ENCODE assay signal across 16 cellular contexts in genomic region chr14:91325211-91325610, GRCh38.
A peak's percentile ranks its signal among the peaks of the same experiment; 100 is the strongest.
DNase-seq lines count a peak whose midpoint lies in the region; ATAC-seq and TF ChIP-seq lines count a peak whose summit lies in the region.
"Had no signal": no experiment of that assay in that cellular context is flagged by ENCODE, and none has a peak within 500 bp of the region (broad histone marks: within the 10 kb centered on the region; RNA-seq: fewer than 3 reads in every experiment).

No MANE protein-coding gene starts in this region.

- H3K27me3 Mint-ChIP-seq in activated CD4-positive, alpha-beta T cell treated with anti-CD3 and anti-CD28 coated beads, Interleukin-2, amount 10 ng/mL, durations not matched to agents 7 days and 5 days = no peaks in the 10 kb centered on the region
- H3K27me3 Mint-ChIP-seq in activated naive CD8-positive, alpha-beta T cell treated with anti-CD3 and anti-CD28 coated beads, Interleukin-2, amount 10 ng/mL, durations not matched to agents 7 days and 5 days = no peaks in the 10 kb centered on the region

- TF ChIP-seq CTCF in parathyroid adenoma (IDR thresholded peaks at IDR 0.05) = no peak

- H3K36me3 Mint-ChIP-seq in activated CD4-positive, alpha-beta T cell treated with anti-CD3 and anti-CD28 coated beads, Interleukin-2, amount 10 ng/mL, durations not matched to agents 7 days and 5 days (ENCODE audit: low read depth) = peaks cover 72% of the 10 kb centered on the region
- H3K36me3 Mint-ChIP-seq in activated naive CD8-positive, alpha-beta T cell treated with anti-CD3 and anti-CD28 coated beads, Interleukin-2, amount 10 ng/mL, durations not matched to agents 7 days and 5 days = peaks cover 37% of the 10 kb centered on the region

- H3K4me1 ChIP-seq in Karpas-422 (ENCODE audit: low read length) (peaks cover 40% of the 10 kb centered on the region), parathyroid adenoma (peaks cover 26% of the 10 kb centered on the region)

- no peaks in the 10 kb centered on the region for H4K20me1 ChIP-seq in Karpas-422 (ENCODE audit: insufficient read depth, low read depth, low read length)

- H3K9me2 ChIP-seq in Karpas-422 (replicated peaks; ENCODE audit: insufficient read depth, low read length) = no peaks in the 10 kb centered on the region

- peak overlapping the region; percentile 93 for H3K27ac ChIP-seq in Karpas-422 (ENCODE audit: low read length)
- H3K27ac ChIP-seq in parathyroid adenoma = peak overlapping the region; percentile 45

- POLR2A ChIA-PET in activated CD4-positive, alpha-beta T cell treated with anti-CD3 and anti-CD28 coated beads, Interleukin-2, amount 10 ng/mL, durations not matched to agents 7 days and 5 days (lab: Charles Lee) = no interaction called here
- POLR2A ChIA-PET in activated naive CD8-positive, alpha-beta T cell treated with anti-CD3 and anti-CD28 coated beads, Interleukin-2, amount 10 ng/mL, durations not matched to agents 7 days and 5 days (lab: Charles Lee) = interaction anchor here (0.8 to 5.5 kb wide), 7 partner anchors 9 to 185 kb away, joined by 3 to 72 read pairs (median 16); partner anchors contain the start of genes CCDC88C and PPP4R3A

- DNase-seq in activated CD4-positive, alpha-beta T cell treated with anti-CD3 and anti-CD28 coated beads, Interleukin-2, amount 10 ng/mL, durations not matched to agents 7 days and 5 days = no peak
- no peak for DNase-seq in activated CD4-positive, alpha-beta T cell treated with anti-CD3 and anti-CD28 coated beads for 4 hours
- no peak for DNase-seq in Karpas-422
- DNase-seq in activated naive CD8-positive, alpha-beta T cell treated with anti-CD3 and anti-CD28 coated beads, Interleukin-2, amount 10 ng/mL, durations not matched to agents 7 days and 5 days = no peak
- DNase-seq in NCI-H1694 (lab: John Stamatoyannopoulos, UW) = no peak
- no peak for DNase-seq in COLO829 (ENCODE audit: low spot score)
- DNase-seq in AG08395 (ENCODE audit: low spot score) = no peak
- DNase-seq: ACHN; EL; left cardiac atrium; NCI-H345; ovary; stimulated activated CD4-positive, alpha-beta T cell treated with anti-CD3 and anti-CD28 coated beads, Interleukin-12 subunit alpha, Interleukin-12 subunit beta, amount 100 ng/mL, for 4 hours had no signal

- no peaks in the 10 kb centered on the region for H3K9me3 Mint-ChIP-seq in activated CD4-positive, alpha-beta T cell treated with anti-CD3 and anti-CD28 coated beads, Interleukin-2, amount 10 ng/mL, durations not matched to agents 7 days and 5 days
- H3K9me3 Mint-ChIP-seq in activated naive CD8-positive, alpha-beta T cell treated with anti-CD3 and anti-CD28 coated beads, Interleukin-2, amount 10 ng/mL, durations not matched to agents 7 days and 5 days = no peaks in the 10 kb centered on the region

- ATAC-seq in activated naive CD8-positive, alpha-beta T cell treated with anti-CD3 and anti-CD28 coated beads, Interleukin-2, amount 10 ng/mL, durations not matched to agents 7 days and 5 days (ENCODE audit: low read depth) = no peak
- ATAC-seq: Panc1 had no signal

- H3K27me3 ChIP-seq in Karpas-422 (ENCODE audit: low read length) = no peaks in the 10 kb centered on the region
- no peaks in the 10 kb centered on the region for H3K27me3 ChIP-seq in parathyroid adenoma (ENCODE audit: control insufficient read depth, insufficient read depth, low read length)
- H3K27me3 ChIP-seq: ovary, vagina had no signal

- H3K36me3 ChIP-seq in Karpas-422 (ENCODE audit: insufficient read depth, low read length) (peaks cover 6% of the 10 kb centered on the region), parathyroid adenoma (ENCODE audit: control insufficient read depth, insufficient read depth, low read length) (no peaks in the 10 kb centered on the region)
- H3K36me3 ChIP-seq: ovary, vagina had no signal

- H3K4me2 ChIP-seq in Karpas-422 (ENCODE audit: low read depth, low read length, poor library complexity, severe bottlenecking) = peak overlapping the region; percentile 75
- no peak overlapping the region for H3K4me2 ChIP-seq in parathyroid adenoma (ENCODE audit: low read length)

- H3K79me2 ChIP-seq in Karpas-422 (ENCODE audit: low read length) = peaks cover 6% of the 10 kb centered on the region; the same call in 1 of the 2 replicates
- H3K79me2 ChIP-seq in parathyroid adenoma = peaks cover 9% of the 10 kb centered on the region

- H3K4me3 ChIP-seq in Karpas-422 (ENCODE audit: low read length) = no peak overlapping the region
- H3K4me3 ChIP-seq in parathyroid adenoma (ENCODE audit: low read depth, low read length) = no peak overlapping the region
- H3K4me3 ChIP-seq: ovary, vagina had no signal

- H3K9me3 ChIP-seq in Karpas-422 (ENCODE audit: low read length) = no peaks in the 10 kb centered on the region
- no peaks in the 10 kb centered on the region for H3K9me3 ChIP-seq in parathyroid adenoma (ENCODE audit: control insufficient read depth, low read length)
- H3K9me3 ChIP-seq: ovary, vagina had no signal

- H2AFZ ChIP-seq in Karpas-422 (ENCODE audit: low read length) = no peak overlapping the region
- H2AFZ ChIP-seq in parathyroid adenoma = no peak overlapping the region

- H3K27ac Mint-ChIP-seq in activated CD4-positive, alpha-beta T cell treated with anti-CD3 and anti-CD28 coated beads, Interleukin-2, amount 10 ng/mL, durations not matched to agents 7 days and 5 days = peak overlapping the region; percentile 98
- H3K27ac Mint-ChIP-seq in activated naive CD8-positive, alpha-beta T cell treated with anti-CD3 and anti-CD28 coated beads, Interleukin-2, amount 10 ng/mL, durations not matched to agents 7 days and 5 days = peak overlapping the region; percentile 95

- H3K4me3 Mint-ChIP-seq in activated CD4-positive, alpha-beta T cell treated with anti-CD3 and anti-CD28 coated beads, Interleukin-2, amount 10 ng/mL, durations not matched to agents 7 days and 5 days = no peak overlapping the region
- H3K4me3 Mint-ChIP-seq in activated naive CD8-positive, alpha-beta T cell treated with anti-CD3 and anti-CD28 coated beads, Interleukin-2, amount 10 ng/mL, durations not matched to agents 7 days and 5 days = peak overlapping the region; percentile 37

- H3K9ac ChIP-seq in Karpas-422 (ENCODE audit: low read length) (no peak overlapping the region), parathyroid adenoma (no peak overlapping the region)

- peaks cover 76% of the 10 kb centered on the region for H3K4me1 Mint-ChIP-seq in activated CD4-positive, alpha-beta T cell treated with anti-CD3 and anti-CD28 coated beads, Interleukin-2, amount 10 ng/mL, durations not matched to agents 7 days and 5 days
- H3K4me1 Mint-ChIP-seq in activated naive CD8-positive, alpha-beta T cell treated with anti-CD3 and anti-CD28 coated beads, Interleukin-2, amount 10 ng/mL, durations not matched to agents 7 days and 5 days = peaks cover 63% of the 10 kb centered on the region

- CTCF ChIA-PET in activated CD4-positive, alpha-beta T cell treated with anti-CD3 and anti-CD28 coated beads, Interleukin-2, amount 10 ng/mL, durations not matched to agents 7 days and 5 days (lab: Charles Lee) = interaction anchor here (0.5 to 3.2 kb wide), 12 partner anchors 11 to 104 kb away, joined by 3 to 33 read pairs (median 6); partner anchors contain the start of gene CCDC88C
